9 cellular contexts compared by ENCODE assay signal in the genomic region with DNA sequence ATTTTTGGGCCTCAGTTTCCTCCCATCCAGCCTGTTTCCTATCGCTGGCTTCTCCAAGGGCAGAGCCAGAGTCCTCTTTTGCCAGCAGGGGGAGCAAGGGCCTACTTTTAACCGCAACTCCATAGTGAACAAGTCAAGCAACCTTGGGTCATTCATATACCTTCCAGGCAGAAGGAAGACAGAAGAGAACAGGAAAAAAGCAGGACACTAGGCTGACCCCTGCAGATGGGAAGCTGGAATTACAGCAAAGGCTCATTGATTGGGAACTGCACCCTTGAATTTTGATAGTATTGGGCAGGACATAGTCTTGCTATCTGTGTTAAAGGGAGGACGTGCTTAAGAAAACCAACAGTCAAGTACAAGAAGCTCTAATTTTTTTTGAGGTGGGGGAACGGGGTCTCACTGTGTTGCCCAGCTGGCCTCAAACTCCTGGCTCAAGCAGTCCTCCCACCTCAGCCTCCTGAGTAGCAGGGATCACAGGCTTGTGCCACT. TPM values are rescaled to one million over a fixed set of nuclear protein-coding genes. Genes with fewer than 3 reads are reported as not detected.
DNase-seq lines count a peak whose midpoint lies in the region; ATAC-seq and TF ChIP-seq lines count a peak whose summit lies in the region.
"Had no signal": no experiment of that assay in that cellular context is flagged by ENCODE, and none has a peak within 500 bp of the region (broad histone marks: within the 10 kb centered on the region; RNA-seq: fewer than 3 reads in every experiment).

No MANE protein-coding gene starts in this region.

- no peak for TF ChIP-seq POLR2A in NB4 (IDR thresholded peaks at IDR 0.05; ENCODE audit: extremely low read depth, insufficient read length)

- H3K4me3 ChIP-seq in NB4 (ENCODE audit: low read depth, low read length) (peak overlapping the region; percentile 44), cardiac muscle cell (no peak overlapping the region)

- no peaks in the 10 kb centered on the region for H3K27me3 ChIP-seq in cardiac muscle cell

- no peaks in the 10 kb centered on the region for H3K9me3 Mint-ChIP-seq in activated naive CD4-positive, alpha-beta T cell treated with anti-CD3 and anti-CD28 coated beads, Interleukin-2, amount 10 ng/mL, durations not matched to agents 7 days and 5 days
- H3K9me3 Mint-ChIP-seq: activated naive CD4-positive, alpha-beta T cell treated with anti-CD3 and anti-CD28 coated beads, Interleukin-2, amount 50 U/mL, for 24 hours had no signal

- DNase-seq in EL = peak; percentile 91
- DNase-seq in NB4 (ENCODE audit: low read depth) = peak; percentile 85
- DNase-seq in SHP77 treated with DMSO at 0.1 percent for 48 hours (lab: John Stamatoyannopoulos, UW) = peak; percentile 81
- peak; percentile 76 for DNase-seq in activated naive CD4-positive, alpha-beta T cell treated with anti-CD3 and anti-CD28 coated beads, Interleukin-2, amount 10 ng/mL, durations not matched to agents 7 days and 5 days
- DNase-seq in cardiac muscle cell (ENCODE audit: low read depth in 1 of 2, low spot score in 1 of 2) = peak; percentile 86 to 92
- DNase-seq in pulmonary artery endothelial cell (ENCODE audit: low read depth, low spot score) = peak; percentile 54

- H3K36me3 ChIP-seq in cardiac muscle cell = peaks cover 28% of the 10 kb centered on the region

- TF ChIP-seq CTCF in NB4 (IDR thresholded peaks at IDR 0.05; ENCODE audit: low read depth, low read length) (peak; percentile 98), cardiac muscle cell (IDR thresholded peaks at IDR 0.05; ENCODE audit: low read depth, low read length) (peak; percentile 99)

- H3K27ac Mint-ChIP-seq in activated naive CD4-positive, alpha-beta T cell treated with anti-CD3 and anti-CD28 coated beads, Interleukin-2, amount 10 ng/mL, durations not matched to agents 7 days and 5 days = no peak overlapping the region
- H3K27ac Mint-ChIP-seq: activated naive CD4-positive, alpha-beta T cell treated with anti-CD3 and anti-CD28 coated beads, Interleukin-2, amount 50 U/mL, for 24 hours had no signal

- no peaks in the 10 kb centered on the region for H3K27me3 Mint-ChIP-seq in activated naive CD4-positive, alpha-beta T cell treated with anti-CD3 and anti-CD28 coated beads, Interleukin-2, amount 10 ng/mL, durations not matched to agents 7 days and 5 days
- H3K27me3 Mint-ChIP-seq: activated naive CD4-positive, alpha-beta T cell treated with anti-CD3 and anti-CD28 coated beads, Interleukin-2, amount 50 U/mL, for 24 hours had no signal

- H3K4me1 Mint-ChIP-seq in activated naive CD4-positive, alpha-beta T cell treated with anti-CD3 and anti-CD28 coated beads, Interleukin-2, amount 10 ng/mL, durations not matched to agents 7 days and 5 days = peaks cover 2% of the 10 kb centered on the region

- no peaks in the 10 kb centered on the region for H3K9me3 ChIP-seq in cardiac muscle cell (ENCODE audit: low read depth)

- peaks cover 1% of the 10 kb centered on the region for H3K36me3 Mint-ChIP-seq in activated naive CD4-positive, alpha-beta T cell treated with anti-CD3 and anti-CD28 coated beads, Interleukin-2, amount 10 ng/mL, durations not matched to agents 7 days and 5 days
- H3K36me3 Mint-ChIP-seq: activated naive CD4-positive, alpha-beta T cell treated with anti-CD3 and anti-CD28 coated beads, Interleukin-2, amount 50 U/mL, for 24 hours had no signal

- CTCF ChIA-PET in activated naive CD4-positive, alpha-beta T cell treated with anti-CD3 and anti-CD28 coated beads, Interleukin-2, amount 10 ng/mL, durations not matched to agents 7 days and 5 days (lab: Charles Lee) = interaction anchor here (0.7 to 5.6 kb wide), 17 partner anchors 12 to 248 kb away, joined by 3 to 39 read pairs (median 5); no protein-coding TSS in a partner anchor

- peaks cover 2% of the 10 kb centered on the region for H3K4me1 ChIP-seq in cardiac muscle cell (ENCODE audit: low read depth)

- no peak overlapping the region for H3K27ac ChIP-seq in cardiac muscle cell

- H3K4me3 Mint-ChIP-seq in activated naive CD4-positive, alpha-beta T cell treated with anti-CD3 and anti-CD28 coated beads, Interleukin-2, amount 10 ng/mL, durations not matched to agents 7 days and 5 days = no peak overlapping the region
- H3K4me3 Mint-ChIP-seq: activated naive CD4-positive, alpha-beta T cell treated with anti-CD3 and anti-CD28 coated beads, Interleukin-2, amount 50 U/mL, for 24 hours had no signal

- ATAC-seq in HG03045 (IDR thresholded peaks at IDR 0.05; ENCODE audit: unreplicated experiment) (no peak), GM18502 (IDR thresholded peaks at IDR 0.05; ENCODE audit: poor library complexity, unreplicated experiment) (no peak)

RNA-seq across cellular contexts. Expression of a gene that starts 30.1 kb away (rescaled TPM):
- total RNA-seq in cardiac muscle cell = not detected in 2 replicates
- 0.45 TPM in 1 of 2 replicates, not detected in the other for polyA plus RNA-seq in cardiac muscle cell
- total RNA-seq in pulmonary artery endothelial cell = not detected in 2 replicates

RNA-seq across cellular contexts. Expression of a gene that starts 31.5 kb away (rescaled TPM):
- total RNA-seq in cardiac muscle cell (71.6 and 97.1 TPM in 2 replicates), pulmonary artery endothelial cell (49.2 and 59.5 TPM in 2 replicates)
- 41.8 and 60.5 TPM in 2 replicates for polyA plus RNA-seq in cardiac muscle cell
